Comparison of ENCODE assay signal across 4 cellular contexts in the genomic region with DNA sequence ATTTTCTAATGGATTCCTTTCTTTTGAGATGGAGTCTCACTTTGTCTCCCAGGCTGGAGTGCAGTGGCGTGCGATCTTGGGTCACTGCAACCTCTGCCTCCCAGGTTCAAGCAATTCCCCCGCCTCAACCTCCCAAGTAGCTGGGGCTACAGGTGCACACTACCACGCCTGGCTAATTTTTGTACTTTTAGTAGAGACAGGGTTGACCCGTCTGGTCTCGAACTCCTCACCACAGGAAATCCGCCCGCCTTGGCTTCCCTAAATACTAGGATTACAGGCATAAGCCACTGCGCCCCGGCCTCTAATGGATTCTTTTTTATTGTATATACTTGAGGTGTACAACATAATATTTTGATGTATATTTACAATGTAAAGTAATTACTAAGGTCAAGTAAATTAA.
"Had no signal": no experiment of that assay in that cellular context is flagged by ENCODE, and none has a peak within 500 bp of the region (broad histone marks: within the 10 kb centered on the region; RNA-seq: fewer than 3 reads in every experiment).

No MANE protein-coding gene starts in this region.

- DNase-seq: H9, IMR-90 had no signal

- H2AFZ ChIP-seq: GM23338 had no signal

- H3K4me3 ChIP-seq: GM23338, K562 had no signal

- H3K4me2 ChIP-seq: GM23338 had no signal

- H3K4me3 Mint-ChIP-seq: GM23338, H9 had no signal

- H3K4me1 Mint-ChIP-seq: GM23338, H9 had no signal

- H3K27ac Mint-ChIP-seq: GM23338, H9 had no signal

- ATAC-seq: GM23338, K562 had no signal
